16 cellular contexts compared by ENCODE assay signal in the genomic region with DNA sequence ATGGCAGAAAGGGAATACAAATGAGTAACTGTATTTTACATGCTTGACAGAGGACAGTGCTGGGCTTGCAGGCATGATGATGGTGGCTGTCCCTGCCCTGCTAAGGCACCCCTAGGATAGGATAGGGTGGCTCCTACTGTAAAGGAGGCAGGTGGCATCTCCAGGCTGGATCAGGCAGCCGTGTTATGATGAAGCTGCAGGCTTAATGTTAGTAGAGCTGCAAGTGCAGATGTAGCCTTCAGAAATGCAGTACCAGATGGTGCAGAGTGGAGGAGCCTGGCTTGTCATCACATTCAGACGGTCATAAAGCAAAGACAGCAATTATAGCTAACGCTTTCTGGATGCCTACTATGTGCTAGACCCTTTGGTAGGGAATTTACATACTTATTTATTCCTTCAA.
DNase-seq lines count a peak whose midpoint lies in the region; ATAC-seq, FAIRE-seq and TF ChIP-seq lines count a peak whose summit lies in the region.
"Had no signal": no experiment of that assay in that cellular context is flagged by ENCODE, and none has a peak within 500 bp of the region (broad histone marks: within the 10 kb centered on the region; RNA-seq: fewer than 3 reads in every experiment).

No MANE protein-coding gene starts in this region.

- H3K79me1 ChIP-seq in IMR-90 (ENCODE audit: low read depth in 1 of 2, low read length in 2 of 2) (no peaks in the 10 kb centered on the region), H1 (ENCODE audit: low read depth, low read length) (no peaks in the 10 kb centered on the region)

- CTCF ChIA-PET in IMR-90 (lab: Yijun Ruan, JAX): interaction anchor here (1.7 kb wide), 1 partner anchor 15 kb away, joined by 7 read pairs; no protein-coding TSS in a partner anchor
- CTCF ChIA-PET in PC-3 (lab: Charles Lee): no interaction called here
- CTCF ChIA-PET in H1 (lab: Charles Lee; ENCODE audit: partially characterized antibody): interaction anchor here (0.6 to 5.5 kb wide), 16 partner anchors 9 to 339 kb away, joined by 3 to 53 read pairs (median 4); no protein-coding TSS in a partner anchor

- H3K4ac ChIP-seq in IMR-90 (ENCODE audit: low read depth, low read length) (no peak overlapping the region), H1 (replicated peaks; ENCODE audit: insufficient read length, low read depth, low read length) (no peak overlapping the region)

- WGBS in IMR-90 (ENCODE audit: extremely low coverage in 2 of 2, insufficient read length in 1 of 2), 2 experiments: no CpG with 5 or more reads among the region's 3 CpGs
- WGBS in H1 (ENCODE audit: extremely low coverage in 1 of 2, insufficient coverage in 1 of 2, insufficient read length in 1 of 2, insufficient replicate concordance in 2 of 2, low coverage in 1 of 2, low lambda C conversion rate in 2 of 2, missing lambda C conversion rate in 1 of 2), 2 experiments: 71% methylated on average over 3 of the region's 3 CpGs; no CpG with 5 or more reads in 1 of the 2 experiments

- H3K23ac ChIP-seq in IMR-90 (ENCODE audit: low read depth, low read length) (no peak overlapping the region), H1 (ENCODE audit: insufficient read length) (no peak overlapping the region)

- H3K9me3 Mint-ChIP-seq in CD14-positive monocyte: peaks cover 0 to 5% (median 0%) of the 10 kb centered on the region in 7 donors
- H3K9me3 Mint-ChIP-seq in activated T-helper 2 cell treated with anti-CD3 and anti-CD28 coated beads, Interferon-gamma antibody, Interleukin-2, Interleukin-4, amounts not matched to agents 10 μg/mL and 5 μg/mL and 100 μg/mL, durations not matched to agents 14 hours and 24 hours and 36 hours: no peaks in the 10 kb centered on the region
- H3K9me3 Mint-ChIP-seq: CD8-positive, alpha-beta T cell had no signal

- H4K8ac ChIP-seq in IMR-90 (ENCODE audit: low read depth in 2 of 2, low read length in 2 of 2) (no peak overlapping the region), H1 (ENCODE audit: extremely low read depth, insufficient read depth, low read length) (no peak overlapping the region)

- no peaks in the 10 kb centered on the region for H3K23me2 ChIP-seq in H1 (ENCODE audit: low read depth, low read length)

- dilution Hi-C loops in IMR-90 (cut with HindIII; ENCODE audit: low sequenced_read_pairs, unreplicated experiment): no loop called here

- H3K36me3 ChIP-seq in IMR-90 (ENCODE audit: control insufficient read depth, insufficient read depth, low read length) (no peaks in the 10 kb centered on the region), PC-3 (ENCODE audit: low read depth, low read length) (no peaks in the 10 kb centered on the region), H1 (ENCODE audit: control insufficient read depth in 2 of 4, insufficient read depth in 4 of 4, low read length in 3 of 4) (no peaks in the 10 kb centered on the region)

- no peak overlapping the region for H4K5ac ChIP-seq in IMR-90 (ENCODE audit: low read depth, low read length)
- H4K5ac ChIP-seq in H1 (ENCODE audit: insufficient read length, low read depth, low read length): no peak overlapping the region

- H3K4me3 Mint-ChIP-seq in CD14-positive monocyte: no peak overlapping the region
- no peak overlapping the region for H3K4me3 Mint-ChIP-seq in activated T-helper 2 cell treated with anti-CD3 and anti-CD28 coated beads, Interferon-gamma antibody, Interleukin-2, Interleukin-4, amounts not matched to agents 10 μg/mL and 5 μg/mL and 100 μg/mL, durations not matched to agents 14 hours and 24 hours and 36 hours (ENCODE audit: low read depth)
- H3K4me3 Mint-ChIP-seq: B cell; CD8-positive, alpha-beta T cell; T-cell had no signal

- H3K14ac ChIP-seq in IMR-90 (replicated peaks; ENCODE audit: low read depth, low read length) (no peak overlapping the region), H1 (ENCODE audit: insufficient read length) (no peak overlapping the region)

- DNase-seq in AG10803 (ENCODE audit: low read depth) (no peak), IMR-90 (no peak), PC-3 (no peak), H1 (ENCODE audit: low read depth in 1 of 2, low spot score in 2 of 2) (no peak), CD14-positive monocyte (ENCODE audit: low spot score) (no peak), RPMI8226 (no peak)
- DNase-seq in activated T-helper 2 cell treated with anti-CD3 and anti-CD28 coated beads, Interferon-gamma antibody, Interleukin-2, Interleukin-4, amounts not matched to agents 10 μg/mL and 5 μg/mL and 100 μg/mL, durations not matched to agents 14 hours and 24 hours and 36 hours (ENCODE audit: low spot score): no peak
- DNase-seq: CD8-positive, alpha-beta T cell; H7; NCI-H1105 treated with DMSO at 0.1 percent for 48 hours; NCI-H2029; T-cell had no signal

- H2BK12ac ChIP-seq in H1 (ENCODE audit: low read depth, low read length): peak overlapping the region; percentile 22; the same call in 1 of the 2 replicates

- peak; percentile 46; the same call in 1 of the 2 replicates for ATAC-seq in IMR-90 (ENCODE audit: low read depth)
- 0 out of 2 replicates have a peak, but pooled peaks have one; percentile 20 for ATAC-seq in PC-3
- ATAC-seq in GM18520 (IDR thresholded peaks at IDR 0.05; ENCODE audit: unreplicated experiment): no peak
- ATAC-seq: CD8-positive, alpha-beta T cell; HepG2; T-cell had no signal

- no peak overlapping the region for H4K91ac ChIP-seq in IMR-90 (ENCODE audit: insufficient read depth, low read depth, low read length)
- no peak overlapping the region for H4K91ac ChIP-seq in H1 (replicated peaks; ENCODE audit: insufficient read length, low read length)

- H4K20me1 ChIP-seq in IMR-90 (ENCODE audit: insufficient read depth, low read length) (no peaks in the 10 kb centered on the region), PC-3 (ENCODE audit: low read length) (no peaks in the 10 kb centered on the region), H1 (replicated peaks in 1 of 2; ENCODE audit: control insufficient read depth in 1 of 2, insufficient read depth in 2 of 2, low read length in 2 of 2) (no peaks in the 10 kb centered on the region)

- no peak overlapping the region for H2AK9ac ChIP-seq in IMR-90 (replicated peaks; ENCODE audit: low read depth, low read length, poor library complexity)

- H3K4me2 ChIP-seq in IMR-90 (ENCODE audit: low read depth, low read length): no peak overlapping the region
- H3K4me2 ChIP-seq in PC-3 (ENCODE audit: low read length): no peak overlapping the region
- H3K4me2 ChIP-seq in H1 (ENCODE audit: insufficient read depth in 1 of 2, low read depth in 2 of 2, low read length in 2 of 2): no peak overlapping the region

- TF ChIP-seq POLR2A in IMR-90 (IDR thresholded peaks at IDR 0.05; ENCODE audit: low read depth, low read length) (no peak), H1 (IDR thresholded peaks at IDR 0.05; ENCODE audit: control extremely low read depth in 1 of 2, low read depth in 2 of 2, low read length in 2 of 2) (no peak)

- H3K9ac ChIP-seq in IMR-90 (ENCODE audit: low read depth, low read length): no peak overlapping the region
- no peak overlapping the region for H3K9ac ChIP-seq in PC-3 (ENCODE audit: low read length)
- no peak overlapping the region for H3K9ac ChIP-seq in H1 (replicated peaks in 1 of 4; ENCODE audit: extremely low read depth in 1 of 4, low read depth in 3 of 4, low read length in 3 of 4)

- TF ChIP-seq CTCF in AG10803 (conservative IDR thresholded peaks at IDR 0.05; ENCODE audit: low read length): 0 out of 2 replicates have a peak, but pooled peaks have one; percentile 6
- TF ChIP-seq CTCF in IMR-90 (conservative IDR thresholded peaks at IDR 0.05; ENCODE audit: low read depth, low read length): no peak
- no peak for TF ChIP-seq CTCF in PC-3 (conservative IDR thresholded peaks at IDR 0.05; ENCODE audit: low read depth, low read length)
- no peak for TF ChIP-seq CTCF in H1 (IDR thresholded peaks at IDR 0.05; ENCODE audit: control extremely low read depth in 1 of 3, insufficient read depth in 1 of 3, low read depth in 1 of 3, low read length in 3 of 3)
- TF ChIP-seq CTCF in CD14-positive monocyte (IDR thresholded peaks at IDR 0.05): no peak

- no peak overlapping the region for H2BK20ac ChIP-seq in IMR-90 (ENCODE audit: low read depth, low read length)
- H2BK20ac ChIP-seq in H1 (ENCODE audit: low read length): no peak overlapping the region

- H3K4me1 Mint-ChIP-seq in CD14-positive monocyte: no peaks in the 10 kb centered on the region
- H3K4me1 Mint-ChIP-seq in activated T-helper 2 cell treated with anti-CD3 and anti-CD28 coated beads, Interferon-gamma antibody, Interleukin-2, Interleukin-4, amounts not matched to agents 10 μg/mL and 5 μg/mL and 100 μg/mL, durations not matched to agents 14 hours and 24 hours and 36 hours (ENCODE audit: low read depth): no peaks in the 10 kb centered on the region
- H3K4me1 Mint-ChIP-seq: B cell, T-cell had no signal

- H3K27ac Mint-ChIP-seq in CD14-positive monocyte: no peak overlapping the region
- no peak overlapping the region for H3K27ac Mint-ChIP-seq in activated T-helper 2 cell treated with anti-CD3 and anti-CD28 coated beads, Interferon-gamma antibody, Interleukin-2, Interleukin-4, amounts not matched to agents 10 μg/mL and 5 μg/mL and 100 μg/mL, durations not matched to agents 14 hours and 24 hours and 36 hours
- H3K27ac Mint-ChIP-seq: B cell; CD8-positive, alpha-beta T cell; T-cell had no signal

- no peak overlapping the region for H2BK15ac ChIP-seq in IMR-90 (ENCODE audit: low read depth, low read length)
- 0 out of 2 replicates have a peak overlapping the region, but pooled peaks have one; percentile 53 for H2BK15ac ChIP-seq in H1 (ENCODE audit: low read length)

- BruUV-seq in IMR-90 (replicated peaks; lab: Mats Ljungman, UMichigan) (no TSS peak), PC-3 (replicated peaks; lab: Mats Ljungman, UMichigan) (no TSS peak)

- H3K27me3 Mint-ChIP-seq in CD14-positive monocyte (ENCODE audit: low read depth in 3 of 3): peaks cover 4 to 6% (median 5%) of the 10 kb centered on the region in 3 donors
- H3K27me3 Mint-ChIP-seq in activated T-helper 2 cell treated with anti-CD3 and anti-CD28 coated beads, Interferon-gamma antibody, Interleukin-2, Interleukin-4, amounts not matched to agents 10 μg/mL and 5 μg/mL and 100 μg/mL, durations not matched to agents 14 hours and 24 hours and 36 hours (ENCODE audit: low read depth): no peaks in the 10 kb centered on the region

- H2BK5ac ChIP-seq in IMR-90 (ENCODE audit: low read depth, low read length, poor library complexity, severe bottlenecking) (no peak overlapping the region), H1 (ENCODE audit: low read depth, low read length) (no peak overlapping the region)

- no peak for TF ChIP-seq RAD21 in IMR-90 (IDR thresholded peaks at IDR 0.05; ENCODE audit: low read length)
- no peak for TF ChIP-seq RAD21 in H1 (IDR thresholded peaks at IDR 0.05 in 1 of 2, conservative IDR thresholded peaks at IDR 0.05 in 1 of 2; ENCODE audit: low read depth in 2 of 2, low read length in 2 of 2)

- H3K18ac ChIP-seq in IMR-90 (ENCODE audit: low read depth, low read length) (no peak overlapping the region), H1 (ENCODE audit: extremely low read depth, low read length) (no peak overlapping the region)

- H3K36me3 Mint-ChIP-seq in CD14-positive monocyte: no peaks in the 10 kb centered on the region
- no peaks in the 10 kb centered on the region for H3K36me3 Mint-ChIP-seq in activated T-helper 2 cell treated with anti-CD3 and anti-CD28 coated beads, Interferon-gamma antibody, Interleukin-2, Interleukin-4, amounts not matched to agents 10 μg/mL and 5 μg/mL and 100 μg/mL, durations not matched to agents 14 hours and 24 hours and 36 hours (ENCODE audit: low read depth)
- H3K36me3 Mint-ChIP-seq: CD8-positive, alpha-beta T cell; T-cell had no signal

- H3K56ac ChIP-seq in IMR-90 (ENCODE audit: extremely low read depth, insufficient read depth, low read length) (no peak overlapping the region), H1 (replicated peaks; ENCODE audit: insufficient read length, low read depth, low read length) (no peak overlapping the region)

- no peaks in the 10 kb centered on the region for H3F3A ChIP-seq in PC-3 (ENCODE audit: low read length, unreplicated experiment)

- H3K9me3 ChIP-seq in IMR-90 (ENCODE audit: control insufficient read depth, insufficient read depth, low read length): no peaks in the 10 kb centered on the region
- no peaks in the 10 kb centered on the region for H3K9me3 ChIP-seq in PC-3 (ENCODE audit: low read length)
- no peaks in the 10 kb centered on the region for H3K9me3 ChIP-seq in H1 (ENCODE audit: insufficient read depth in 2 of 2, low read depth in 1 of 2, low read length in 1 of 2)

- POLR2A ChIA-PET in IMR-90 (lab: Charles Lee; ENCODE audit: unreplicated experiment): no interaction called here
- POLR2A ChIA-PET in PC-3 (lab: Charles Lee; ENCODE audit: unreplicated experiment): no interaction called here
- POLR2A ChIA-PET in H1 (lab: Charles Lee; ENCODE audit: partially characterized antibody): interaction anchor here (0.8 kb wide), 1 partner anchor 14 kb away, joined by 5 read pairs; no protein-coding TSS in a partner anchor

- TF ChIP-seq EP300 in H1 (IDR thresholded peaks at IDR 0.05; ENCODE audit: borderline replicate concordance in 1 of 2, low read depth in 2 of 2, low read length in 2 of 2): no peak

- H3K27ac ChIP-seq in IMR-90 (ENCODE audit: insufficient read depth, low read length) (no peak overlapping the region), PC-3 (ENCODE audit: low read length) (no peak overlapping the region), H1 (ENCODE audit: low read depth, low read length) (no peak overlapping the region)

- no peak for FAIRE-seq in H1 (lab: Jason Lieb, UNC)
- FAIRE-seq: HepG2, RCC 7860 had no signal

- no peaks in the 10 kb centered on the region for H3K27me3 ChIP-seq in IMR-90 (ENCODE audit: control insufficient read depth, insufficient read depth, low read length)
- H3K27me3 ChIP-seq in PC-3 (ENCODE audit: low read length): peaks cover 64% of the 10 kb centered on the region
- no peaks in the 10 kb centered on the region; a peak in 1 of 7 replicates for H3K27me3 ChIP-seq in H1 (replicated peaks in 1 of 4; ENCODE audit: control insufficient read depth in 3 of 4, extremely low read depth in 1 of 4, insufficient read depth in 3 of 4, low read length in 3 of 4)

- in situ Hi-C loops in IMR-90 (cut with MboI; ENCODE audit: low sequenced_read_pairs): no loop called here

- H3K9me1 ChIP-seq in IMR-90 (ENCODE audit: insufficient read depth, low read length): no peaks in the 10 kb centered on the region

- no peaks in the 10 kb centered on the region for H3K9me2 ChIP-seq in PC-3 (replicated peaks; ENCODE audit: low read length)

- H3K4me3 ChIP-seq in AG10803 (ENCODE audit: low read length) (no peak overlapping the region), IMR-90 (ENCODE audit: insufficient read depth, low read depth, low read length) (no peak overlapping the region), PC-3 (ENCODE audit: low read length) (no peak overlapping the region), H1 (ENCODE audit: extremely low read depth in 1 of 4, insufficient read depth in 2 of 4, low read depth in 3 of 4, low read length in 4 of 4) (no peak overlapping the region)

- H2BK120ac ChIP-seq in IMR-90 (ENCODE audit: low read depth, low read length) (no peak overlapping the region), H1 (replicated peaks; ENCODE audit: low read depth, low read length) (no peak overlapping the region)

- H2AFZ ChIP-seq in IMR-90 (replicated peaks; ENCODE audit: low read length, poor library complexity) (no peak overlapping the region), PC-3 (ENCODE audit: low read length) (no peak overlapping the region), H1 (ENCODE audit: low read length) (no peak overlapping the region)

- intact Hi-C loops in IMR-90 (cut with micrococcal nuclease) (no loop called here), PC-3 (cut with micrococcal nuclease) (no loop called here), CD14-positive monocyte (cut with micrococcal nuclease) (no loop called here)
- intact Hi-C loops in activated T-helper 2 cell treated with anti-CD3 and anti-CD28 coated beads, Interferon-gamma antibody, Interleukin-2, Interleukin-4, amounts not matched to agents 10 μg/mL and 5 μg/mL and 100 μg/mL, durations not matched to agents 14 hours and 24 hours and 36 hours (cut with micrococcal nuclease): no loop called here

- H3K4me1 ChIP-seq in IMR-90 (ENCODE audit: control insufficient read depth, insufficient read depth, low read length) (no peaks in the 10 kb centered on the region; the same call in 1 of the 2 replicates), PC-3 (ENCODE audit: insufficient read depth, low read length) (no peaks in the 10 kb centered on the region), H1 (replicated peaks in 1 of 4; ENCODE audit: control insufficient read depth in 3 of 4, insufficient read depth in 4 of 4, low read length in 3 of 4) (0 out of 7 replicates have a peak, but pooled peaks cover 0 to 2% (median 0%) of the 10 kb centered on the region in 4 experiments)

- H2AK5ac ChIP-seq in IMR-90 (ENCODE audit: low read depth, low read length) (no peak overlapping the region), H1 (ENCODE audit: low read depth, low read length) (no peak overlapping the region)

- H3K79me2 ChIP-seq in PC-3 (ENCODE audit: low read length): no peaks in the 10 kb centered on the region
- no peaks in the 10 kb centered on the region for H3K79me2 ChIP-seq in H1 (ENCODE audit: control insufficient read depth in 1 of 2, insufficient read depth in 2 of 2, low read length in 2 of 2)
